Comparison of ENCODE assay signal across 1 cellular context in genomic region chr5:1523793-1524480, GRCh38.
TF ChIP-seq lines count a peak whose summit lies in the region.

LPCAT1 (minus strand) TSS chr5:1523960; CDS start chr5:1523844, 116 bp downstream.

TF ChIP-seq in GM12878, 131 proteins besides CTCF, POLR2A, EP300 and RAD21 (continued from another document):
- TF ChIP-seq ZBTB4 (CRISPR knock-in tag; IDR thresholded peaks at IDR 0.05) (no peak), POLR2AphosphoS5 (IDR thresholded peaks at IDR 0.05; ENCODE audit: low read length) (peak; percentile 62; the same call in 1 of the 2 replicates), IRF4 (IDR thresholded peaks at IDR 0.05; ENCODE audit: low read depth, low read length) (no peak), TAF1 (IDR thresholded peaks at IDR 0.05; ENCODE audit: borderline replicate concordance, low read depth, low read length) (no peak), HDGF (IDR thresholded peaks at IDR 0.05) (no peak), NR2C1 (IDR thresholded peaks at IDR 0.05) (no peak), ZSCAN29 (IDR thresholded peaks at IDR 0.05) (0 out of 2 replicates have a peak, but pooled peaks have one; percentile 24), NKRF (conservative IDR thresholded peaks at IDR 0.05) (peak; percentile 40; the same call in 1 of the 2 replicates), BCL11A (IDR thresholded peaks at IDR 0.05; ENCODE audit: low read depth, low read length) (no peak), YY1 (IDR thresholded peaks at IDR 0.05; ENCODE audit: low read depth, low read length) (peak; percentile 9; the same call in 1 of the 2 replicates), CREB1 (IDR thresholded peaks at IDR 0.05; ENCODE audit: low read depth) (peak; percentile 42; the same call in 1 of the 2 replicates), YBX1 (IDR thresholded peaks at IDR 0.05) (no peak), SIN3A (IDR thresholded peaks at IDR 0.05; ENCODE audit: low read depth, low read length) (0 out of 2 replicates have a peak, but pooled peaks have one; percentile 40), RAD51 (IDR thresholded peaks at IDR 0.05) (no peak), BHLHE40 (IDR thresholded peaks at IDR 0.05; ENCODE audit: borderline replicate concordance in 1 of 2, low read depth in 2 of 2, low read length in 1 of 2) (peak; percentile 1 to 69; a peak in 1 of 4 replicates), IKZF1 (conservative IDR thresholded peaks at IDR 0.05) (peak; percentile 51; the same call in 1 of the 2 replicates), LARP7 (IDR thresholded peaks at IDR 0.05) (0 out of 2 replicates have a peak, but pooled peaks have one; percentile 65), EGR1 (IDR thresholded peaks at IDR 0.05; ENCODE audit: borderline replicate concordance in 1 of 2, low read depth in 2 of 2, low read length in 2 of 2) (peak in 1 of 2 experiments; percentile 69; a peak in 2 of 3 replicates), ZNF622 (IDR thresholded peaks at IDR 0.05) (no peak), ATF2 (IDR thresholded peaks at IDR 0.05; ENCODE audit: low read length) (no peak), RB1 (IDR thresholded peaks at IDR 0.05; ENCODE audit: borderline replicate concordance) (peak; percentile 40; the same call in 1 of the 2 replicates), GATAD2B (conservative IDR thresholded peaks at IDR 0.05; ENCODE audit: low read depth) (peak; percentile 17; the same call in 1 of the 2 replicates), MTA2 (IDR thresholded peaks at IDR 0.05; ENCODE audit: low read depth) (no peak), ZNF24 (IDR thresholded peaks at IDR 0.05) (no peak), SP1 (IDR thresholded peaks at IDR 0.05; ENCODE audit: low read depth, low read length) (no peak), TCF3 (IDR thresholded peaks at IDR 0.05; ENCODE audit: borderline replicate concordance, insufficient read depth, low read depth, low read length) (0 out of 2 replicates have a peak, but pooled peaks have one; percentile 3), ZNF207 (IDR thresholded peaks at IDR 0.05; ENCODE audit: borderline replicate concordance) (peak; percentile 74; the same call in 1 of the 2 replicates), NRF1 (conservative IDR thresholded peaks at IDR 0.05; ENCODE audit: low read depth, low read length) (peak; percentile 52; the same call in 1 of the 2 replicates), ZNF687 (IDR thresholded peaks at IDR 0.05) (peak; percentile 57), PAX5 (IDR thresholded peaks at IDR 0.05; ENCODE audit: borderline replicate concordance, low read depth, low read length) (no peak)
